ENCODE assay signal across 8 cellular contexts in the genomic region with DNA sequence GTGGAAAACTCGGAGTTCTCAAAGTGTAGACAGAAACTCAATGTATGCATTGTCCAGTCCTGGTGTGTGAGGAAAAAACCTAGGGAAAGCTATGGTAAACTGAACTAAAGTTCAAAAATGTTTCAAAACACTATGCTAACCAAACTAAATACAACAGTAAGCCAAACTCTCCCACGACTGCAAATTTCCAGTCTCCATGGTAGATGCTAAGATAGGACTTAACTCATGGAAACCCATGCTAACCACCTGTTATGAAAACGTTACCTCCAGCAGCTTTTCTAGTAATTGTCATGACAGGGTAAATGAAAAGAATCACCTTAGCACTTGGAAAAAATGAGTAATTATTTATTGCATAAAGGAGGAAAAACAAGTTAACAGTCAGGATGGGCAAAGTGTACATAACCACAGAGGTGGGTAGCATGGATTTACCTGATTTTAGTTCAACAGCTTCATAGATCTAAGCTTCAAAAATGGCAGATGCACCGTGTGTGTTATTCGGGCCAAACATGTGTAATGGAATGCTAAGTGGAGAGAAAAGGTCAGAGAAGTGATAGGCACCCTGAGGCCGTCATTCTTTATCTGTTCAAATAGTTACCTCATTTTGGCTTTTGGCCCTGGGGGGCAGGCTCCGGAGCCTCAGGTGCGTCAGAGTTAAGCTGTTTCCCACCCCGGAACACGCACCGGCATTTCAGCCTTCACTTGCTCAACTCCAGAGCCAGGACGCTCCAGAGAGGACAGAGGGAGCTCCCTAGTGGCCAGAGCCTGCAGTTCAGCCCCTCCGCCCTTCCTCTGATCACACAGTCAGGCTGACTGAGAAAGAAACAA.
A peak's percentile ranks its signal among the peaks of the same experiment; 100 is the strongest.
DNase-seq lines count a peak whose midpoint lies in the region; ATAC-seq, FAIRE-seq and TF ChIP-seq lines count a peak whose summit lies in the region.

No MANE protein-coding gene starts in this region.

- no peaks in the 10 kb centered on the region for H3K9me1 ChIP-seq in keratinocyte (ENCODE audit: control insufficient read depth, extremely low read depth, insufficient read depth, low read length)

- TF ChIP-seq CTCF in A549 (IDR thresholded peaks at IDR 0.05) (peak; percentile 90), WERI-Rb-1 (IDR thresholded peaks at IDR 0.05; ENCODE audit: low read depth, low read length) (peak; percentile 95), breast epithelium (IDR thresholded peaks at IDR 0.05) (peak in 2 of 3 donors; percentile 59 to 86), keratinocyte (optimal IDR thresholded peaks at IDR 0.05 in 1 of 3, IDR thresholded peaks at IDR 0.05 in 1 of 3, conservative IDR thresholded peaks at IDR 0.05 in 1 of 3; ENCODE audit: extremely low read depth in 1 of 3, insufficient read depth in 2 of 3, low read length in 3 of 3) (peak; percentile 86 to 98 (median 93))

- H2AFZ ChIP-seq in keratinocyte (ENCODE audit: control insufficient read depth, low read length) = peak overlapping the region; percentile 63

- no peak for TF ChIP-seq EP300 in A549 (IDR thresholded peaks at IDR 0.05)

- peak; percentile 90 to 95 for TF ChIP-seq RAD21 in A549 (conservative IDR thresholded peaks at IDR 0.05 in 1 of 2, IDR thresholded peaks at IDR 0.05 in 1 of 2)

- ATAC-seq in A549 = peak; percentile 100
- ATAC-seq in GM18517 (IDR thresholded peaks at IDR 0.05; ENCODE audit: unreplicated experiment) = peak; percentile 99
- peak; percentile 100 for ATAC-seq in HG03045 (IDR thresholded peaks at IDR 0.05; ENCODE audit: unreplicated experiment)

- DNase-seq in A549 (ENCODE audit: low read depth in 1 of 2, low spot score in 1 of 2) (peak; percentile 81 to 87), NCI-H2171 treated with DMSO at 0.1 percent for 48 hours (lab: John Stamatoyannopoulos, UW) (peak; percentile 60), WERI-Rb-1 (peak; percentile 85), breast epithelium (ENCODE audit: low spot score in 2 of 2) (peak; percentile 62 to 72), keratinocyte (ENCODE audit: low read depth, low spot score) (peak; percentile 25)
- peak; percentile 66 to 67 for DNase-seq in stimulated activated CD4-positive, alpha-beta T cell treated with anti-CD3 and anti-CD28 coated beads, Interleukin-15, amount 100 ng/mL, for 1 hour (ENCODE audit: low read depth in 1 of 2, low spot score in 1 of 2)

- H4K20me1 ChIP-seq in keratinocyte (ENCODE audit: control insufficient read depth, extremely low read depth, insufficient read depth, low read length) = no peaks in the 10 kb centered on the region

- H3K36me3 ChIP-seq in WERI-Rb-1 (no peaks in the 10 kb centered on the region), breast epithelium (no peaks in the 10 kb centered on the region), keratinocyte (ENCODE audit: control insufficient read depth in 2 of 2, extremely low read depth in 1 of 2, insufficient read depth in 2 of 2, low read length in 2 of 2) (no peaks in the 10 kb centered on the region)

- H3K27ac ChIP-seq in A549 (peak overlapping the region; percentile 4 to 68; a peak in 4 of 6 replicates), WERI-Rb-1 (no peak overlapping the region), breast epithelium (no peak overlapping the region), keratinocyte (ENCODE audit: control insufficient read depth, insufficient read depth, low read length) (no peak overlapping the region)

- CTCF ChIA-PET in A549 (lab: Yijun Ruan, JAX) = interaction anchor here (0.6 to 2.4 kb wide), 38 partner anchors 8 to 584 kb away, joined by 3 to 19 read pairs (median 4); a partner anchor contains a TSS

- POLR2A ChIA-PET in A549 (lab: Yijun Ruan, JAX) = interaction anchor here (1.4 kb wide), 1 partner anchor 489 kb away, joined by 22 read pairs; a partner anchor contains a TSS

- H3K27me3 ChIP-seq in WERI-Rb-1 (ENCODE audit: insufficient read depth, low read depth, severe bottlenecking) (no peaks in the 10 kb centered on the region), breast epithelium (no peaks in the 10 kb centered on the region), keratinocyte (ENCODE audit: control insufficient read depth, extremely low read depth, insufficient read depth, low read length) (no peaks in the 10 kb centered on the region)

- H3K4me2 ChIP-seq in A549 = peak overlapping the region; percentile 62
- peak overlapping the region; percentile 75 for H3K4me2 ChIP-seq in keratinocyte (ENCODE audit: control insufficient read depth, extremely low read depth, insufficient read depth, low read depth, low read length)

- dilution Hi-C loops in keratinocyte (cut with MboI; ENCODE audit: extremely low pct_ligation_motif_present, low sequenced_read_pairs) = no loop called here

- 10% methylated on average over 13 of the region's 13 CpGs for whole genome bisulfite sequencing in A549 (ENCODE audit: missing lambda C conversion rate)

- no peak for TF ChIP-seq POLR2A in A549 (IDR thresholded peaks at IDR 0.05; ENCODE audit: low read length)
- no peak for TF ChIP-seq POLR2A in breast epithelium (IDR thresholded peaks at IDR 0.05)

- peak overlapping the region; percentile 18 for H3K9ac ChIP-seq in keratinocyte (ENCODE audit: control insufficient read depth, extremely low read depth, insufficient read depth, low read length)

- FAIRE-seq in A549 (lab: Jason Lieb, UNC) (no peak), keratinocyte (lab: Jason Lieb, UNC) (peak; percentile 80)

- H3K4me3 ChIP-seq in A549 (peak overlapping the region; percentile 39), WERI-Rb-1 (ENCODE audit: low read depth, low read length) (peak overlapping the region; percentile 8; the same call in 1 of the 2 replicates), breast epithelium (peak overlapping the region in 2 of 3 donors; percentile 35 to 59), keratinocyte (ENCODE audit: control insufficient read depth in 2 of 3, extremely low read depth in 1 of 3, insufficient read depth in 2 of 3, low read depth in 1 of 3, low read length in 3 of 3) (peak overlapping the region in 2 of 3 experiments; percentile 24 to 54)

- H3K79me2 ChIP-seq in keratinocyte (ENCODE audit: control insufficient read depth, insufficient read depth, low read length) = no peaks in the 10 kb centered on the region

- no peaks in the 10 kb centered on the region for H3K9me3 ChIP-seq in A549
- H3K9me3 ChIP-seq in WERI-Rb-1 (ENCODE audit: severe bottlenecking) = no peaks in the 10 kb centered on the region
- H3K9me3 ChIP-seq in breast epithelium = no peaks in the 10 kb centered on the region
- no peaks in the 10 kb centered on the region for H3K9me3 ChIP-seq in keratinocyte (ENCODE audit: control insufficient read depth, low read depth, low read length)

- intact Hi-C loops in breast epithelium (cut with DNase I; ENCODE audit: low total_unique reads) = no loop called here

- H3K4me1 ChIP-seq in A549 = no peaks in the 10 kb centered on the region
- no peaks in the 10 kb centered on the region for H3K4me1 ChIP-seq in breast epithelium
- H3K4me1 ChIP-seq in keratinocyte (ENCODE audit: control insufficient read depth, extremely low read depth, insufficient read depth, low read length) = peaks cover 2% of the 10 kb centered on the region

TF ChIP-seq in A549, 52 proteins besides CTCF, POLR2A, EP300 and RAD21 (continues in another document):
- TF ChIP-seq HEYL (CRISPR knock-in tag; IDR thresholded peaks at IDR 0.05) = no peak
- TF ChIP-seq CEBPB (IDR thresholded peaks at IDR 0.05) = peak; percentile 39 to 81; a peak in 3 of 4 replicates
- TF ChIP-seq KDM5A (IDR thresholded peaks at IDR 0.05) = no peak
- TF ChIP-seq, protein P1, sequence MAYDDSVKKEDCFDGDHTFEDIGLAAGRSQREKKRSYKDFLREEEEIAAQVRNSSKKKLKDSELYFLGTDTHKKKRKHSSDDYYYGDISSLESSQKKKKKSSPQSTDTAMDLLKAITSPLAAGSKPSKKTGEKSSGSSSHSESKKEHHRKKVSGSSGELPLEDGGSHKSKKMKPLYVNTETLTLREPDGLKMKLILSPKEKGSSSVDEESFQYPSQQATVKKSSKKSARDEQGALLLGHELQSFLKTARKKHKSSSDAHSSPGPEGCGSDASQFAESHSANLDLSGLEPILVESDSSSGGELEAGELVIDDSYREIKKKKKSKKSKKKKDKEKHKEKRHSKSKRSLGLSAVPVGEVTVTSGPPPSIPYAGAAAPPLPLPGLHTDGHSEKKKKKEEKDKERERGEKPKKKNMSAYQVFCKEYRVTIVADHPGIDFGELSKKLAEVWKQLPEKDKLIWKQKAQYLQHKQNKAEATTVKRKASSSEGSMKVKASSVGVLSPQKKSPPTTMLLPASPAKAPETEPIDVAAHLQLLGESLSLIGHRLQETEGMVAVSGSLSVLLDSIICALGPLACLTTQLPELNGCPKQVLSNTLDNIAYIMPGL (CRISPR knock-in tag; IDR thresholded peaks at IDR 0.05; ENCODE audit: borderline replicate concordance) = no peak
- peak; percentile 92 for TF ChIP-seq SMC3 (IDR thresholded peaks at IDR 0.05)
- no peak for TF ChIP-seq ZFP36 (IDR thresholded peaks at IDR 0.05; ENCODE audit: borderline replicate concordance, partially characterized antibody)
- TF ChIP-seq, protein P2, sequence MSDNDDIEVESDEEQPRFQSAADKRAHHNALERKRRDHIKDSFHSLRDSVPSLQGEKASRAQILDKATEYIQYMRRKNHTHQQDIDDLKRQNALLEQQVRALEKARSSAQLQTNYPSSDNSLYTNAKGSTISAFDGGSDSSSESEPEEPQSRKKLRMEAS (IDR thresholded peaks at IDR 0.05) = peak; percentile 73
- TF ChIP-seq ESRRA (IDR thresholded peaks at IDR 0.05; ENCODE audit: borderline replicate concordance, low read length) = no peak
- TF ChIP-seq JUN (IDR thresholded peaks at IDR 0.05) = no peak
- TF ChIP-seq, protein P3, sequence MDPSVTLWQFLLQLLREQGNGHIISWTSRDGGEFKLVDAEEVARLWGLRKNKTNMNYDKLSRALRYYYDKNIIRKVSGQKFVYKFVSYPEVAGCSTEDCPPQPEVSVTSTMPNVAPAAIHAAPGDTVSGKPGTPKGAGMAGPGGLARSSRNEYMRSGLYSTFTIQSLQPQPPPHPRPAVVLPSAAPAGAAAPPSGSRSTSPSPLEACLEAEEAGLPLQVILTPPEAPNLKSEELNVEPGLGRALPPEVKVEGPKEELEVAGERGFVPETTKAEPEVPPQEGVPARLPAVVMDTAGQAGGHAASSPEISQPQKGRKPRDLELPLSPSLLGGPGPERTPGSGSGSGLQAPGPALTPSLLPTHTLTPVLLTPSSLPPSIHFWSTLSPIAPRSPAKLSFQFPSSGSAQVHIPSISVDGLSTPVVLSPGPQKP (IDR thresholded peaks at IDR 0.05; ENCODE audit: low read depth, low read length) = no peak
- no peak for TF ChIP-seq NPAS2 (CRISPR knock-in tag; IDR thresholded peaks at IDR 0.05; ENCODE audit: borderline replicate concordance)
- TF ChIP-seq NFE2L2 (conservative IDR thresholded peaks at IDR 0.05; ENCODE audit: low read length) = no peak
- no peak for TF ChIP-seq CHD4 (IDR thresholded peaks at IDR 0.05; ENCODE audit: borderline replicate concordance)

Comparison
In these comparisons a context has a peak if more than half of its experiments do, and no peak if none do; other contexts are left out.
1. DNase-seq: peak in every context shown above with its lines; median percentile 85 in WERI-Rb-1; 84 in A549; 67 in breast epithelium; 66 in stimulated activated CD4-positive, alpha-beta T cell treated with anti-CD3 and anti-CD28 coated beads, Interleukin-15, amount 100 ng/mL, for 1 hour; 60 in NCI-H2171 treated with DMSO at 0.1 percent for 48 hours; 25 in keratinocyte.
2. H3K27ac ChIP-seq: peak in A549 (2 of 2); none in WERI-Rb-1 (single experiment), breast epithelium (0 of 2) and keratinocyte (single experiment).
3. Peak in every context shown above with its lines, with median percentiles within 50 percentile points of each other: ATAC-seq, H3K4me3 ChIP-seq and CTCF ChIP-seq.